Comparison of ENCODE assay signal across 10 cellular contexts in the genomic region with DNA sequence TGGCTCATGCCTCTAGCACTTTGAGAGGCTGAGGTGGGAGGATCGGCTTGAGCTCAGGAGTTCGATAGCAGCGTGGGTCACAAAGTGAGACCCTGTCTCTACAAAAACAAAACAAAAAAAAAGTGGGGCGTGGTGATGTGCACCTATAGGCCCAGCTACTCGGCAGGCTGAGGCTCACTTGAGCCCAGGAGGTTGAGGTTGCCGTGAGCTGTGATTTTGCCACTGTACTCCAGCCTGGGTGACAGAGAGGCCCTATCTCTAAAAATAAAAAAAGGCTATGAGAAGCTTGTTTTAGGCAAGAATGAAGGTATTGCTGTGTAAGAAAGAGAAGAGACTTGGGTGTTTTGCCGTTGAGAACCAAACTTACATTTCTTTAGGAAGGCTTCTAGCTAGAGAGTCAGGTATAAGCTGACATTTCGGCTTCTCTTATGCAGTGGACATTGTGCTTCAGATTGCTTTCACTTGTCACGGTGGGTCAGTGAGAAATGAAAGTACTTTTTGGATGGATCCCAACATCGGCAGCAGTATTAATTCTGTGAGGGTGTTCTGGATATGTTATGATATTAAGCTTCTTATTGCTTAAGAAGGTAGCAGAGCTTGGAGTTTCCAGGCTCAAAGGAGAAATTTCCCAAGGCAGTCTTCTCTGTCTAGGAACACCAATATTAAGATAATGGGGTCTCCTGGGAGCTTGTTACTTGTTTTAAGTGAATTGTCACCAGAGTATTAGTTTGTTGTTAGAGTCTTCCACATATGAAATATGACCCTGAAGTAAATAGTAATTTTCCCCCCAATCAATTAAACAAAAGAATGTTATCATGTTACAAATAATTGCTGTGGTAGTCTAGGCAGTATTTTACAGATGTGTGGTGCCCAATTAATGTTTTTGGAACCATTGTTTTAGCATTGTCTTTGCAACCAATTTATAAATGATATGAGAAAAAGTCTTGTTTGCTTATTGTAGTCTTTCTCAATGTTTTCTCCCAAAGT. TPM values are rescaled to one million over a fixed set of nuclear protein-coding genes. Genes with fewer than 3 reads are reported as not detected.
DNase-seq lines count a peak whose midpoint lies in the region; ATAC-seq and TF ChIP-seq lines count a peak whose summit lies in the region.
"Had no signal": no experiment of that assay in that cellular context is flagged by ENCODE, and none has a peak within 500 bp of the region (broad histone marks: within the 10 kb centered on the region; RNA-seq: fewer than 3 reads in every experiment).

No MANE protein-coding gene starts in this region.

- peak overlapping the region; percentile 22 for H3K27ac Mint-ChIP-seq in activated CD8-positive, alpha-beta T cell treated with anti-CD3 and anti-CD28 coated beads, Interleukin-2, amount 10 ng/mL, durations not matched to agents 7 days and 5 days

- peaks cover 30% of the 10 kb centered on the region for H3K36me3 Mint-ChIP-seq in activated CD8-positive, alpha-beta T cell treated with anti-CD3 and anti-CD28 coated beads, Interleukin-2, amount 10 ng/mL, durations not matched to agents 7 days and 5 days (ENCODE audit: low read depth)

- CTCF ChIA-PET in activated CD8-positive, alpha-beta T cell treated with anti-CD3 and anti-CD28 coated beads, Interleukin-2, amount 10 ng/mL, durations not matched to agents 7 days and 5 days (lab: Charles Lee), result interaction anchor here (0.7 to 2.5 kb wide), 13 partner anchors 9 to 140 kb away, joined by 3 to 21 read pairs (median 4); partner anchors contain the start of genes MND1 and TMEM131L

- WGBS in heart left ventricle, 4 donors, result 37 to 43% (median 42%) methylated on average over 10 of the region's 10 CpGs
- 71 to 73% methylated on average over 8 to 10 of the region's 10 CpGs for WGBS in transverse colon (ENCODE audit: low coverage in 1 of 2), 2 donors

- in situ Hi-C loops in transverse colon (cut with MboI; ENCODE audit: low pct_ligation_motif_present in 1 of 4, low pct_unique_long_range_greater_than_20kb in 1 of 4, low sequenced_read_pairs in 3 of 4), result no loop called here

- H3K36me3 ChIP-seq in heart left ventricle (peaks cover 0 to 11% (median 0%) of the 10 kb centered on the region in 9 donors), transverse colon (no peaks in the 10 kb centered on the region)

- no peak for TF ChIP-seq EP300 in transverse colon (IDR thresholded peaks at IDR 0.05; ENCODE audit: low read depth)

- no peak for DNase-seq in heart left ventricle
- no peak for DNase-seq in left cardiac atrium
- no peak for DNase-seq in activated CD8-positive, alpha-beta T cell treated with anti-CD3 and anti-CD28 coated beads, Interleukin-2, amount 10 ng/mL, durations not matched to agents 7 days and 5 days
- DNase-seq in left lobe of liver (ENCODE audit: low spot score), result no peak
- DNase-seq in transverse colon, result no peak
- DNase-seq in effector CD8-positive, alpha-beta T cell (lab: John Stamatoyannopoulos, UW), result no peak
- DNase-seq: MM.1S, SHP77 had no signal

- no peaks in the 10 kb centered on the region for H3K9me3 Mint-ChIP-seq in activated CD8-positive, alpha-beta T cell treated with anti-CD3 and anti-CD28 coated beads, Interleukin-2, amount 10 ng/mL, durations not matched to agents 7 days and 5 days (ENCODE audit: insufficient read depth)

- H3K9me3 ChIP-seq in heart left ventricle (no peaks in the 10 kb centered on the region), transverse colon (no peaks in the 10 kb centered on the region)

- no peaks in the 10 kb centered on the region for H3K27me3 Mint-ChIP-seq in activated CD8-positive, alpha-beta T cell treated with anti-CD3 and anti-CD28 coated beads, Interleukin-2, amount 10 ng/mL, durations not matched to agents 7 days and 5 days (ENCODE audit: low read depth)

- ATAC-seq in heart left ventricle (no peak), left cardiac atrium (no peak), left lobe of liver (peak; percentile 78), GM19035 (IDR thresholded peaks at IDR 0.05; ENCODE audit: unreplicated experiment) (no peak)
- no peak for ATAC-seq in activated CD8-positive, alpha-beta T cell treated with anti-CD3 and anti-CD28 coated beads, Interleukin-2, amount 10 ng/mL, durations not matched to agents 7 days and 5 days
- no peak for ATAC-seq in activated CD4-positive, CD25-positive, alpha-beta regulatory T cell treated with anti-CD3 and anti-CD28 coated beads, Interleukin-2, amount 50 U/mL, for 24 hours

- no peak for TF ChIP-seq CTCF in heart left ventricle (IDR thresholded peaks at IDR 0.05)
- no peak for TF ChIP-seq CTCF in transverse colon (IDR thresholded peaks at IDR 0.05)

- H3K4me1 Mint-ChIP-seq in activated CD8-positive, alpha-beta T cell treated with anti-CD3 and anti-CD28 coated beads, Interleukin-2, amount 10 ng/mL, durations not matched to agents 7 days and 5 days (ENCODE audit: low read depth), result peaks cover 74% of the 10 kb centered on the region

- no peak for TF ChIP-seq POLR2A in heart left ventricle (IDR thresholded peaks at IDR 0.05)
- no peak for TF ChIP-seq POLR2A in transverse colon (IDR thresholded peaks at IDR 0.05)

- intact Hi-C loops in heart left ventricle (cut with DNase I), result loop anchor here in 2 of 10 donors (10.0 kb wide), 2 partner anchors 51 to 81 kb away; no protein-coding TSS in a partner anchor
- intact Hi-C loops in left cardiac atrium (cut with DNase I), result no loop called here
- intact Hi-C loops in transverse colon (cut with DNase I; ENCODE audit: low total_unique reads), result loop anchor here (1.0 kb wide), 1 partner anchor 16 kb away; no protein-coding TSS in a partner anchor

- H3K4me3 Mint-ChIP-seq in activated CD8-positive, alpha-beta T cell treated with anti-CD3 and anti-CD28 coated beads, Interleukin-2, amount 10 ng/mL, durations not matched to agents 7 days and 5 days, result peak overlapping the region; percentile 44

- peak overlapping the region in 11 of 12 donors; percentile 30 to 82 (median 62) for H3K27ac ChIP-seq in heart left ventricle
- H3K27ac ChIP-seq in transverse colon, result peak overlapping the region; percentile 9 to 48 (median 36)

- H3K4me1 ChIP-seq in heart left ventricle, result peaks cover 10 to 77% (median 52%) of the 10 kb centered on the region in 12 donors
- H3K4me1 ChIP-seq in transverse colon, result peaks cover 5 to 39% (median 25%) of the 10 kb centered on the region in 4 donors

- H3K4me3 ChIP-seq in heart left ventricle (peak overlapping the region in 9 of 12 donors; percentile 0 to 37 (median 21)), transverse colon (no peak overlapping the region)

- POLR2A ChIA-PET in activated CD8-positive, alpha-beta T cell treated with anti-CD3 and anti-CD28 coated beads, Interleukin-2, amount 10 ng/mL, durations not matched to agents 7 days and 5 days (lab: Charles Lee), result interaction anchor here (0.9 to 1.5 kb wide), 3 partner anchors 16 to 91 kb away, joined by 3 to 5 read pairs (median 4); partner anchors contain the start of gene TMEM131L

- no peaks in the 10 kb centered on the region for H3K27me3 ChIP-seq in heart left ventricle
- no peaks in the 10 kb centered on the region for H3K27me3 ChIP-seq in transverse colon

RNA-seq across cellular contexts. Expression of gene TMEM131L, which starts 17.6 kb away (rescaled TPM):
- 10 to 100 TPM; 10.9 to 22.2 (median 19.9) TPM for total RNA-seq in heart left ventricle
- polyA plus RNA-seq in heart left ventricle, result 1 to 10 TPM; 3.8 TPM
- total RNA-seq in left cardiac atrium, result 10 to 100 TPM in 1 of 2 donors, 1 to 10 TPM in 1; 8.1 to 13.1 TPM
- 10 to 100 TPM; 54.9 to 58.4 TPM for total RNA-seq in activated CD8-positive, alpha-beta T cell treated with anti-CD3 and anti-CD28 coated beads, Interleukin-2, amount 10 ng/mL, durations not matched to agents 7 days and 5 days
- total RNA-seq in left lobe of liver, result 14.0 TPM
- total RNA-seq in transverse colon, result 10 to 100 TPM in 2 of 4 donors, 1 to 10 TPM in 2; 5.2 to 14.8 (median 8.3) TPM

Comparison
In these comparisons a context has a peak if more than half of its experiments do, and no peak if none do; other contexts are left out.
1. H3K4me3 ChIP-seq: peak in heart left ventricle (9 of 12); none in transverse colon (0 of 4).